Comparison of ENCODE assay signal across 8 cellular contexts in genomic region chr6:33571637-33572316, GRCh38. TPM values are rescaled to one million over a fixed set of nuclear protein-coding genes. Genes with fewer than 3 reads are reported as not detected.
DNase-seq lines count a peak whose midpoint lies in the region; ATAC-seq and TF ChIP-seq lines count a peak whose summit lies in the region.

No MANE protein-coding gene starts in this region.

- peaks cover 29% of the 10 kb centered on the region for H3K36me3 ChIP-seq in thymus (ENCODE audit: control insufficient read depth, insufficient read depth)

- no peak for TF ChIP-seq CTCF in astrocyte of the cerebellum (IDR thresholded peaks at IDR 0.05; ENCODE audit: low read depth, low read length, missing control alignments)

- in situ Hi-C loops in astrocyte of the cerebellum (cut with HindIII; ENCODE audit: low sequenced_read_pairs), result no loop called here

- peak overlapping the region; percentile 100 for H3K27ac Mint-ChIP-seq in T-helper 2 cell treated with Interferon-gamma antibody and Interleukin-4, amounts not matched to agents 5 μg/mL and 100 μg/mL, for 36 hours

- H3K9me3 ChIP-seq in thymus (ENCODE audit: control insufficient read depth), result no peaks in the 10 kb centered on the region

- H3K27ac ChIP-seq in thymus (ENCODE audit: low read depth), result peak overlapping the region; percentile 94

- no peaks in the 10 kb centered on the region for H3K27me3 Mint-ChIP-seq in T-helper 2 cell treated with Interferon-gamma antibody and Interleukin-4, amounts not matched to agents 5 μg/mL and 100 μg/mL, for 36 hours (ENCODE audit: low read depth)

- no peaks in the 10 kb centered on the region for H3K9me3 Mint-ChIP-seq in T-helper 2 cell treated with Interferon-gamma antibody and Interleukin-4, amounts not matched to agents 5 μg/mL and 100 μg/mL, for 36 hours

- peak overlapping the region; percentile 91 for H3K4me3 Mint-ChIP-seq in T-helper 2 cell treated with Interferon-gamma antibody and Interleukin-4, amounts not matched to agents 5 μg/mL and 100 μg/mL, for 36 hours

- 79% methylated on average over 11 of the region's 11 CpGs for WGBS in thymus

- DNase-seq in T-helper 2 cell treated with Interferon-gamma antibody and Interleukin-4, amounts not matched to agents 5 μg/mL and 100 μg/mL, for 36 hours (ENCODE audit: low spot score), result no peak
- DNase-seq in T-helper 2 cell, result no peak
- DNase-seq in astrocyte of the cerebellum (ENCODE audit: low read depth), result no peak
- DNase-seq in left kidney (ENCODE audit: low read depth, low spot score), result peak; percentile 11
- DNase-seq in ureter (ENCODE audit: low spot score), result no peak

- peaks cover 7% of the 10 kb centered on the region for H3K4me1 ChIP-seq in thymus (ENCODE audit: control insufficient read depth, insufficient read depth, low read length)

- no peaks in the 10 kb centered on the region for H3K27me3 ChIP-seq in thymus (ENCODE audit: control insufficient read depth, insufficient read depth)

- no peak for ATAC-seq in GM21825 (IDR thresholded peaks at IDR 0.05; ENCODE audit: unreplicated experiment)
- no peak for ATAC-seq in GM21390 (IDR thresholded peaks at IDR 0.05; ENCODE audit: unreplicated experiment)

- H3K4me3 ChIP-seq in astrocyte of the cerebellum (ENCODE audit: low read depth, low read length), result peak overlapping the region; percentile 65
- H3K4me3 ChIP-seq in thymus (ENCODE audit: low read length), result peak overlapping the region; percentile 70

- peaks cover 45% of the 10 kb centered on the region for H3K4me1 Mint-ChIP-seq in T-helper 2 cell treated with Interferon-gamma antibody and Interleukin-4, amounts not matched to agents 5 μg/mL and 100 μg/mL, for 36 hours (ENCODE audit: low read depth)

- H3K36me3 Mint-ChIP-seq in T-helper 2 cell treated with Interferon-gamma antibody and Interleukin-4, amounts not matched to agents 5 μg/mL and 100 μg/mL, for 36 hours (ENCODE audit: low read depth), result peaks cover 65% of the 10 kb centered on the region

RNA-seq across cellular contexts. Expression of gene BAK1, which starts 8.3 kb away (rescaled TPM):
- polyA plus RNA-seq in thymus, result 25.6 TPM
- 27.9 TPM for total RNA-seq in ureter

RNA-seq across cellular contexts. Expression of gene ITPR3, which starts 49.3 kb away (rescaled TPM):
- polyA plus RNA-seq in thymus, result 19.5 TPM
- total RNA-seq in ureter, result 31.3 TPM
